In genomic region chr20:24819331-24819965, GRCh38 we compare ENCODE assay signal across 22 cellular contexts.
"Had no signal": no experiment of that assay in that cellular context is flagged by ENCODE, and none has a peak within 500 bp of the region (broad histone marks: within the 10 kb centered on the region; RNA-seq: fewer than 3 reads in every experiment).

No MANE protein-coding gene starts in this region.

- H3K4me3 ChIP-seq: left lung, lower lobe of right lung, right atrium auricular region, right lobe of liver, suprapubic skin, thoracic aorta, tibial artery, uterus had no signal

- H3K27ac ChIP-seq: left lung, lower lobe of right lung, parathyroid adenoma, right atrium auricular region, right lobe of liver, suprapubic skin, thoracic aorta, tibial artery, uterus had no signal

- H2AFZ ChIP-seq: parathyroid adenoma had no signal

- H3K9me3 ChIP-seq: left lung, lower lobe of right lung, right atrium auricular region, right lobe of liver, suprapubic skin, thoracic aorta, uterus had no signal

- ATAC-seq: left colon; left lung; lower lobe of right lung; naive thymus-derived CD8-positive, alpha-beta T cell; right lobe of liver; stimulated activated effector memory CD8-positive, alpha-beta T cell treated with anti-CD3 and anti-CD28 coated beads, Interleukin-12 subunit alpha, Interleukin-12 subunit beta, amount 100 ng/mL, for 72 hours had no signal

- H3K4me1 ChIP-seq: left lung, lower lobe of right lung, parathyroid adenoma, right atrium auricular region, right lobe of liver, suprapubic skin, tibial artery, uterus had no signal

- H3K27me3 ChIP-seq: left lung, right atrium auricular region, right lobe of liver, uterus had no signal

- FAIRE-seq: islet of Langerhans, kidney had no signal

- H3K79me2 ChIP-seq: parathyroid adenoma had no signal

- H3K36me3 ChIP-seq: left lung, lower lobe of right lung, right atrium auricular region, right lobe of liver, suprapubic skin, thoracic aorta, tibial artery, uterus had no signal

- DNase-seq: hypothalamus; immature natural killer cell; kidney; left colon; left lung; lower lobe of right lung; mammary epithelial cell; mesenchymal stem cell; naive thymus-derived CD8-positive, alpha-beta T cell; nucleus accumbens; right lobe of liver; stimulated activated CD4-positive, alpha-beta T cell treated with anti-CD3 and anti-CD28 coated beads, Interleukin-4, amount 100 ng/mL, for 24 hours; stimulated activated naive CD4-positive, alpha-beta T cell; tibial artery; trophoblast cell; uterus had no signal
